In the genomic region with DNA sequence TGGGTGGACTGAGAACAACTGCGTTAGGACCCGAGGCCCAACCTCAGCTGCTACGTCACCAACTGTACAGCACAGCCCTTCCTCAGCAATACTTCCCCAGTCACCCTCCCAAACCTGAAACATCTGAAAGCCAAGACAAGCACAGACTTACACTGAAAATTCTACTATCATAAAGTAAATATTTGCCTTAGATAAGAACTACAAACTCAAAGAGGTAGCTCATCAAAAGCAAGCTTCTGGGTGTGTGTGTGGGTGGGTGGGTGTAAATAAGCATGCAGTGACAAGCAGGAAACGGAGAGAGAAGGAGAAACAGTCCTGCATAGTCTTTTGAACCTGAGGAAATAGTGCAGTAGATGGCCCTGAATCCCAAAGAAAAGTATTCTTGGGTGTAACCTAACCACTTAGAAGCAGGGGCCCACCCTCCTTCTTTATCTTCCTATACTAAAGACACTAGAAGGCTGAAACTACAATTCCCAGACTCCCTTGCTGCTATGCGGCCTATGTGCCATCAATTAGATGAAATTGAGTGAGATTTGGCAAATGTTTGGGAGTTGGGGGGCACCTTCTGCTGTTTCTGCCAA, we compare ENCODE assay signal across 10 cellular contexts. TPM values are rescaled to one million over a fixed set of nuclear protein-coding genes. Genes with fewer than 3 reads are reported as not detected.
DNase-seq lines count a peak whose midpoint lies in the region; ATAC-seq and TF ChIP-seq lines count a peak whose summit lies in the region.
"Had no signal": no experiment of that assay in that cellular context is flagged by ENCODE, and none has a peak within 500 bp of the region (broad histone marks: within the 10 kb centered on the region; RNA-seq: fewer than 3 reads in every experiment).

No MANE protein-coding gene starts in this region.

- no peaks in the 10 kb centered on the region for H3K9me3 Mint-ChIP-seq in activated T-cell treated with anti-CD3 and anti-CD28 coated beads, Interleukin-2, amount 50 U/mL, for 24 hours
- H3K9me3 Mint-ChIP-seq in stimulated activated naive CD8-positive, alpha-beta T cell treated with anti-CD3 and anti-CD28 coated beads, Interleukin-15, amount 100 ng/mL, for 72 hours: no peaks in the 10 kb centered on the region

- no peak overlapping the region for H2AFZ ChIP-seq in SK-N-SH (ENCODE audit: low read depth)
- no peak overlapping the region for H2AFZ ChIP-seq in hepatocyte

- no peaks in the 10 kb centered on the region for H3K27me3 Mint-ChIP-seq in activated T-cell treated with anti-CD3 and anti-CD28 coated beads, Interleukin-2, amount 50 U/mL, for 24 hours
- no peaks in the 10 kb centered on the region for H3K27me3 Mint-ChIP-seq in stimulated activated naive CD8-positive, alpha-beta T cell treated with anti-CD3 and anti-CD28 coated beads, Interleukin-15, amount 100 ng/mL, for 72 hours

- H3K9ac ChIP-seq in SK-N-SH: no peak overlapping the region

- H3K27ac ChIP-seq in SK-N-SH (ENCODE audit: low read depth in 2 of 2, low read length in 1 of 2) (peak overlapping the region in 1 of 2 experiments; percentile 63; a peak in 2 of 4 replicates), hepatocyte (peak overlapping the region; percentile 68), spleen (no peak overlapping the region)
- H3K27ac ChIP-seq: right atrium auricular region had no signal

- H4K20me1 ChIP-seq in SK-N-SH (ENCODE audit: insufficient read depth) (peaks cover 82% of the 10 kb centered on the region), hepatocyte (ENCODE audit: insufficient read depth, poor library complexity, severe bottlenecking) (peaks cover 9% of the 10 kb centered on the region)

- 89% methylated on average over 5 of the region's 5 CpGs for WGBS in SK-N-SH (ENCODE audit: low lambda C conversion rate)
- WGBS in hepatocyte (ENCODE audit: low lambda C conversion rate, missing lambda C conversion rate): 50% methylated on average over 5 of the region's 5 CpGs
- 85 to 91% (median 86%) methylated on average over 5 of the region's 5 CpGs for WGBS in spleen, 5 donors

- H3K36me3 Mint-ChIP-seq in activated T-cell treated with anti-CD3 and anti-CD28 coated beads, Interleukin-2, amount 50 U/mL, for 24 hours (ENCODE audit: low read depth): peaks cover 16% of the 10 kb centered on the region

- TF ChIP-seq EP300 in SK-N-SH (IDR thresholded peaks at IDR 0.05; ENCODE audit: borderline replicate concordance in 1 of 2, low read depth in 1 of 2, low read length in 1 of 2): no peak

- H3K27me3 ChIP-seq in SK-N-SH (ENCODE audit: insufficient read depth) (no peaks in the 10 kb centered on the region), hepatocyte (no peaks in the 10 kb centered on the region), spleen (replicated peaks in 1 of 7) (no peaks in the 10 kb centered on the region)
- H3K27me3 ChIP-seq: right atrium auricular region had no signal

- H3K79me2 ChIP-seq in SK-N-SH (ENCODE audit: insufficient read depth): peaks cover 57% of the 10 kb centered on the region; the same call in 1 of the 2 replicates
- peaks cover 84% of the 10 kb centered on the region for H3K79me2 ChIP-seq in hepatocyte

- ATAC-seq in stimulated activated naive CD8-positive, alpha-beta T cell treated with anti-CD3 and anti-CD28 coated beads, Interleukin-15, amount 100 ng/mL, for 72 hours: no peak

- peaks cover 11 to 15% of the 10 kb centered on the region in 2 experiments for H3K4me1 ChIP-seq in SK-N-SH (ENCODE audit: control insufficient read depth in 1 of 2, insufficient read depth in 2 of 2, low read depth in 1 of 2, low read length in 1 of 2)
- H3K4me1 ChIP-seq in hepatocyte (ENCODE audit: insufficient read depth): peaks cover 24% of the 10 kb centered on the region
- H3K4me1 ChIP-seq in spleen: peaks cover 0 to 42% (median 14%) of the 10 kb centered on the region in 6 donors

- H3K36me3 ChIP-seq in SK-N-SH (replicated peaks in 1 of 2; ENCODE audit: control insufficient read depth in 1 of 2, insufficient read depth in 2 of 2, low read length in 1 of 2): no peaks in the 10 kb centered on the region
- H3K36me3 ChIP-seq in hepatocyte (replicated peaks; ENCODE audit: insufficient read depth, low read depth): no peaks in the 10 kb centered on the region
- no peaks in the 10 kb centered on the region for H3K36me3 ChIP-seq in spleen
- H3K36me3 ChIP-seq: right atrium auricular region had no signal

- H3K4me2 ChIP-seq in SK-N-SH (peak overlapping the region; percentile 16; the same call in 1 of the 2 replicates), hepatocyte (peak overlapping the region; percentile 31)

- no peak overlapping the region for H3K4me3 Mint-ChIP-seq in activated T-cell treated with anti-CD3 and anti-CD28 coated beads, Interleukin-2, amount 50 U/mL, for 24 hours
- peak overlapping the region; percentile 36 to 57 for H3K4me3 Mint-ChIP-seq in stimulated activated naive CD8-positive, alpha-beta T cell treated with anti-CD3 and anti-CD28 coated beads, Interleukin-15, amount 100 ng/mL, for 72 hours

- no peak overlapping the region for H3K4me3 ChIP-seq in SK-N-SH (ENCODE audit: low read depth in 2 of 2, low read length in 1 of 2)
- no peak overlapping the region for H3K4me3 ChIP-seq in hepatocyte
- no peak overlapping the region for H3K4me3 ChIP-seq in spleen
- H3K4me3 ChIP-seq: right atrium auricular region had no signal

- TF ChIP-seq POLR2A in spleen (IDR thresholded peaks at IDR 0.05): no peak

- intact Hi-C loops in spleen (cut with DNase I; ENCODE audit: low total_unique reads): no loop called here

- H3F3A ChIP-seq in SK-N-SH (replicated peaks; ENCODE audit: insufficient read depth): peaks cover 26% of the 10 kb centered on the region

- no peaks in the 10 kb centered on the region for H3K9me3 ChIP-seq in SK-N-SH
- no peaks in the 10 kb centered on the region for H3K9me3 ChIP-seq in hepatocyte (ENCODE audit: low read depth)
- H3K9me3 ChIP-seq in spleen: no peaks in the 10 kb centered on the region
- H3K9me3 ChIP-seq: right atrium auricular region had no signal

- no peak for DNase-seq in activated T-cell treated with anti-CD3 and anti-CD28 coated beads, Interleukin-2, amount 50 U/mL, for 24 hours
- no peak for DNase-seq in activated T-cell treated with anti-CD3 and anti-CD28 coated beads, Interleukin-2, amount 50 U/mL, for 1 hour
- DNase-seq in SK-N-SH (no peak), hepatocyte (ENCODE audit: low spot score) (peak; percentile 71), spleen (no peak), NCI-H2196 (lab: John Stamatoyannopoulos, UW; ENCODE audit: unreplicated experiment) (no peak)
- no peak for DNase-seq in stimulated activated naive CD8-positive, alpha-beta T cell treated with anti-CD3 and anti-CD28 coated beads, Interleukin-15, amount 100 ng/mL, for 72 hours
- no peak for DNase-seq in central memory CD4-positive, alpha-beta T cell
- DNase-seq: NK-92 treated with Interleukin-12 subunit alpha and Interleukin-12 subunit beta, amount 100 ng/mL, for 24 hours had no signal

- POLR2A ChIA-PET in SK-N-SH (lab: Yijun Ruan, JAX): no interaction called here

- H3K27ac Mint-ChIP-seq in activated T-cell treated with anti-CD3 and anti-CD28 coated beads, Interleukin-2, amount 50 U/mL, for 24 hours: peak overlapping the region; percentile 88
- no peak overlapping the region for H3K27ac Mint-ChIP-seq in stimulated activated naive CD8-positive, alpha-beta T cell treated with anti-CD3 and anti-CD28 coated beads, Interleukin-15, amount 100 ng/mL, for 72 hours

- H3K9me2 ChIP-seq in SK-N-SH: no peaks in the 10 kb centered on the region
- H3K9me2 ChIP-seq in hepatocyte (replicated peaks; ENCODE audit: insufficient read depth): no peaks in the 10 kb centered on the region

- TF ChIP-seq RAD21 in SK-N-SH (IDR thresholded peaks at IDR 0.05; ENCODE audit: low read length): no peak

- CTCF ChIA-PET in SK-N-SH (lab: Yijun Ruan, JAX): interaction anchor here (1.4 kb wide), 1 partner anchor 24 kb away, joined by 3 read pairs; no protein-coding TSS in a partner anchor

- TF ChIP-seq CTCF in SK-N-SH (IDR thresholded peaks at IDR 0.05): no peak
- TF ChIP-seq CTCF in hepatocyte (IDR thresholded peaks at IDR 0.05; ENCODE audit: poor library complexity): no peak
- no peak for TF ChIP-seq CTCF in spleen (IDR thresholded peaks at IDR 0.05 in 8 of 11, conservative IDR thresholded peaks at IDR 0.05 in 3 of 11)

- H3K4me1 Mint-ChIP-seq in activated T-cell treated with anti-CD3 and anti-CD28 coated beads, Interleukin-2, amount 50 U/mL, for 24 hours (ENCODE audit: low read depth): peaks cover 59% of the 10 kb centered on the region
- H3K4me1 Mint-ChIP-seq in stimulated activated naive CD8-positive, alpha-beta T cell treated with anti-CD3 and anti-CD28 coated beads, Interleukin-15, amount 100 ng/mL, for 72 hours: peaks cover 39% of the 10 kb centered on the region

TF ChIP-seq in SK-N-SH, 30 proteins besides CTCF, POLR2A, EP300 and RAD21 (continues in another document):
- TF ChIP-seq, protein P1, sequence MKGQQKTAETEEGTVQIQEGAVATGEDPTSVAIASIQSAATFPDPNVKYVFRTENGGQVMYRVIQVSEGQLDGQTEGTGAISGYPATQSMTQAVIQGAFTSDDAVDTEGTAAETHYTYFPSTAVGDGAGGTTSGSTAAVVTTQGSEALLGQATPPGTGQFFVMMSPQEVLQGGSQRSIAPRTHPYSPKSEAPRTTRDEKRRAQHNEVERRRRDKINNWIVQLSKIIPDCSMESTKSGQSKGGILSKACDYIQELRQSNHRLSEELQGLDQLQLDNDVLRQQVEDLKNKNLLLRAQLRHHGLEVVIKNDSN (IDR thresholded peaks at IDR 0.05; ENCODE audit: borderline replicate concordance, low read depth): no peak
- TF ChIP-seq, protein P2, sequence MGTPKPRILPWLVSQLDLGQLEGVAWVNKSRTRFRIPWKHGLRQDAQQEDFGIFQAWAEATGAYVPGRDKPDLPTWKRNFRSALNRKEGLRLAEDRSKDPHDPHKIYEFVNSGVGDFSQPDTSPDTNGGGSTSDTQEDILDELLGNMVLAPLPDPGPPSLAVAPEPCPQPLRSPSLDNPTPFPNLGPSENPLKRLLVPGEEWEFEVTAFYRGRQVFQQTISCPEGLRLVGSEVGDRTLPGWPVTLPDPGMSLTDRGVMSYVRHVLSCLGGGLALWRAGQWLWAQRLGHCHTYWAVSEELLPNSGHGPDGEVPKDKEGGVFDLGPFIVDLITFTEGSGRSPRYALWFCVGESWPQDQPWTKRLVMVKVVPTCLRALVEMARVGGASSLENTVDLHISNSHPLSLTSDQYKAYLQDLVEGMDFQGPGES (IDR thresholded peaks at IDR 0.05; ENCODE audit: low read depth, low read length): no peak
- TF ChIP-seq, protein P3, sequence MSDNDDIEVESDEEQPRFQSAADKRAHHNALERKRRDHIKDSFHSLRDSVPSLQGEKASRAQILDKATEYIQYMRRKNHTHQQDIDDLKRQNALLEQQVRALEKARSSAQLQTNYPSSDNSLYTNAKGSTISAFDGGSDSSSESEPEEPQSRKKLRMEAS (IDR thresholded peaks at IDR 0.05; ENCODE audit: low read depth): no peak
- TF ChIP-seq TCF12 (IDR thresholded peaks at IDR 0.05): no peak
- TF ChIP-seq FOXM1 (IDR thresholded peaks at IDR 0.05; ENCODE audit: low read depth): no peak

RNA-seq across cellular contexts. Expression of a gene that starts 18.7 kb away (rescaled TPM):
- polyA plus RNA-seq in SK-N-SH (2012; rRNA removed) (16.0 and 20.0 TPM in 2 replicates), hepatocyte (28.2 and 37.5 TPM in 2 replicates), spleen (1 to 10 TPM; 6.3 to 9.6 (median 9.0) TPM)
- polyA plus RNA-seq in SK-N-SH (2012; cell fraction: cytosol; rRNA removed): 17.7 and 17.9 TPM in 2 replicates
- polyA plus RNA-seq in SK-N-SH (2012; cell fraction: nucleus; rRNA removed): 21.0 and 37.5 TPM in 2 replicates
- total RNA-seq in hepatocyte (53.2 and 55.1 TPM in 2 replicates), spleen (10 to 100 TPM; 22.3 to 44.4 (median 32.0) TPM)
